27 cellular contexts compared by ENCODE assay signal in the genomic region with DNA sequence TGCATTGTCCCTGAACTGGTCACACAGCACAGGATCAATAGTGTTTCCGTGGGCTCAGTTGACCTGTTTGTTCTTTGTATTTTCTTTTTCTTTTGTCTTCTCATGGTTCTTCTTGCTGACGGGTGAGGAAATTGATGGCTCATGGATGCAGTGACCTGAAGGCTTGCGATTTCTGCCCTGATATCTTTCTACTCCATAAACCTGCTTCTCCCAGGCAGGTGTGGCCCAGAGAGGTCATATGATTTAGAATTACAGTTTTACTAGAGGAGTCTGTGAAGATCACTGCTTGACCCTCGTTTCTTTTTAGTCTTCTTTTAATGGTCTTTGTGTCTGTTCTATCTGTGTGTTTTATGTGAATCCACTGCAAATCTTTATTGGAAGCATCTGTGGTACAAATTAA.
DNase-seq lines count a peak whose midpoint lies in the region; ATAC-seq and TF ChIP-seq lines count a peak whose summit lies in the region.
"Had no signal": no experiment of that assay in that cellular context is flagged by ENCODE, and none has a peak within 500 bp of the region (broad histone marks: within the 10 kb centered on the region; RNA-seq: fewer than 3 reads in every experiment).

No MANE protein-coding gene starts in this region.

- no peaks in the 10 kb centered on the region for H3K27me3 Mint-ChIP-seq in activated naive CD8-positive, alpha-beta T cell treated with anti-CD3 and anti-CD28 coated beads, Interleukin-2, amount 10 ng/mL, durations not matched to agents 7 days and 5 days
- H3K27me3 Mint-ChIP-seq in activated naive CD8-positive, alpha-beta T cell treated with anti-CD3 and anti-CD28 coated beads, Interleukin-2, amount 50 U/mL, for 24 hours, result no peaks in the 10 kb centered on the region
- H3K27me3 Mint-ChIP-seq in T-cell, result no peaks in the 10 kb centered on the region

- TF ChIP-seq CTCF in mucosa of descending colon (IDR thresholded peaks at IDR 0.05), result no peak

- H3K36me3 Mint-ChIP-seq in activated naive CD8-positive, alpha-beta T cell treated with anti-CD3 and anti-CD28 coated beads, Interleukin-2, amount 10 ng/mL, durations not matched to agents 7 days and 5 days, result peaks cover 36% of the 10 kb centered on the region
- peaks cover 3% of the 10 kb centered on the region for H3K36me3 Mint-ChIP-seq in activated naive CD8-positive, alpha-beta T cell treated with anti-CD3 and anti-CD28 coated beads, Interleukin-2, amount 50 U/mL, for 24 hours (ENCODE audit: low read depth)
- H3K36me3 Mint-ChIP-seq in T-cell, result peaks cover 5% of the 10 kb centered on the region

- H3K9me3 Mint-ChIP-seq in activated naive CD8-positive, alpha-beta T cell treated with anti-CD3 and anti-CD28 coated beads, Interleukin-2, amount 10 ng/mL, durations not matched to agents 7 days and 5 days, result peaks cover 11% of the 10 kb centered on the region
- H3K9me3 Mint-ChIP-seq in activated naive CD8-positive, alpha-beta T cell treated with anti-CD3 and anti-CD28 coated beads, Interleukin-2, amount 50 U/mL, for 24 hours, result no peaks in the 10 kb centered on the region
- peaks cover 0 to 8% (median 5%) of the 10 kb centered on the region in 3 donors for H3K9me3 Mint-ChIP-seq in T-cell

- no peaks in the 10 kb centered on the region for H3K36me3 ChIP-seq in mucosa of descending colon (ENCODE audit: low read depth)
- H3K36me3 ChIP-seq: upper lobe of left lung, WERI-Rb-1 had no signal

- intact Hi-C loops in mucosa of descending colon (cut with DNase I, micrococcal nuclease), result no loop called here

- H3K4me3 Mint-ChIP-seq in activated naive CD8-positive, alpha-beta T cell treated with anti-CD3 and anti-CD28 coated beads, Interleukin-2, amount 10 ng/mL, durations not matched to agents 7 days and 5 days, result peak overlapping the region; percentile 23
- H3K4me3 Mint-ChIP-seq in activated naive CD8-positive, alpha-beta T cell treated with anti-CD3 and anti-CD28 coated beads, Interleukin-2, amount 50 U/mL, for 24 hours, result no peak overlapping the region
- H3K4me3 Mint-ChIP-seq in T-cell, result peak overlapping the region in 2 of 3 donors; percentile 29 to 38
- H3K4me3 Mint-ChIP-seq: neural crest cell had no signal

- H3K27ac Mint-ChIP-seq in activated naive CD8-positive, alpha-beta T cell treated with anti-CD3 and anti-CD28 coated beads, Interleukin-2, amount 10 ng/mL, durations not matched to agents 7 days and 5 days, result peak overlapping the region; percentile 89
- no peak overlapping the region for H3K27ac Mint-ChIP-seq in activated naive CD8-positive, alpha-beta T cell treated with anti-CD3 and anti-CD28 coated beads, Interleukin-2, amount 50 U/mL, for 24 hours
- H3K27ac Mint-ChIP-seq in T-cell, result peak overlapping the region; percentile 70 to 94

- DNase-seq in activated naive CD8-positive, alpha-beta T cell treated with anti-CD3 and anti-CD28 coated beads, Interleukin-2, amount 10 ng/mL, durations not matched to agents 7 days and 5 days, result no peak
- DNase-seq in activated naive CD8-positive, alpha-beta T cell treated with anti-CD3 and anti-CD28 coated beads, Interleukin-2, amount 50 U/mL, for 24 hours, result no peak
- DNase-seq in T-cell (no peak), mucosa of descending colon (no peak), NCI-H69 (lab: John Stamatoyannopoulos, UW) (no peak), NCI-H2227 treated with DMSO at 0.1 percent for 48 hours (lab: John Stamatoyannopoulos, UW) (no peak), SW 1271 (lab: John Stamatoyannopoulos, UW) (no peak)
- DNase-seq: activated CD4-positive, alpha-beta T cell treated with anti-CD3 and anti-CD28 coated beads, Interleukin-2, amount 50 U/mL, for 4 hours; activated gamma-delta T cell; amygdala; effector memory CD4-positive, alpha-beta T cell; EL; erythroblast; glutamatergic neuron; GM23248; islet precursor cell; midbrain; NCI-H2081 treated with DMSO at 0.1 percent for 48 hours; NCI-H446; NCI-H82; SK-N-SH; stimulated activated CD4-positive, alpha-beta T cell treated with anti-CD3 and anti-CD28 coated beads, Interleukin-2, amount 100 ng/mL, for 48 hours; T-helper 9 cell; upper lobe of left lung; WERI-Rb-1 had no signal

- no peak for ATAC-seq in activated naive CD8-positive, alpha-beta T cell treated with anti-CD3 and anti-CD28 coated beads, Interleukin-2, amount 10 ng/mL, durations not matched to agents 7 days and 5 days (ENCODE audit: low read depth)
- ATAC-seq in activated naive CD8-positive, alpha-beta T cell treated with anti-CD3 and anti-CD28 coated beads, Interleukin-2, amount 50 U/mL, for 24 hours, result no peak
- no peak for ATAC-seq in T-cell (replicated peaks in 1 of 4)
- ATAC-seq in mucosa of descending colon, result peak; percentile 51

- CTCF ChIA-PET in T-cell (lab: Charles Lee), result no interaction called here

- no peak overlapping the region for H3K4me3 ChIP-seq in mucosa of descending colon
- H3K4me3 ChIP-seq: GM23248, upper lobe of left lung had no signal

- POLR2A ChIA-PET in activated naive CD8-positive, alpha-beta T cell treated with anti-CD3 and anti-CD28 coated beads, Interleukin-2, amount 10 ng/mL, durations not matched to agents 7 days and 5 days (lab: Charles Lee), result interaction anchor here (0.7 to 2.4 kb wide), 3 partner anchors 18 to 195 kb away, joined by 5 to 14 read pairs (median 5); partner anchors contain the start of gene KLF6
- POLR2A ChIA-PET in T-cell (lab: Charles Lee), result interaction anchor here in 1 of 2 donors (0.6 to 1.1 kb wide), 2 partner anchors 205 to 320 kb away, joined by 3 read pairs; no protein-coding TSS in a partner anchor

- peaks cover 24% of the 10 kb centered on the region for H3K4me1 ChIP-seq in mucosa of descending colon (ENCODE audit: low read depth)
- H3K4me1 ChIP-seq: parathyroid adenoma, upper lobe of left lung had no signal

- H3K9me3 ChIP-seq in mucosa of descending colon, result no peaks in the 10 kb centered on the region
- H3K9me3 ChIP-seq: SK-N-SH had no signal

- peaks cover 34% of the 10 kb centered on the region for H3K4me1 Mint-ChIP-seq in activated naive CD8-positive, alpha-beta T cell treated with anti-CD3 and anti-CD28 coated beads, Interleukin-2, amount 10 ng/mL, durations not matched to agents 7 days and 5 days
- H3K4me1 Mint-ChIP-seq in activated naive CD8-positive, alpha-beta T cell treated with anti-CD3 and anti-CD28 coated beads, Interleukin-2, amount 50 U/mL, for 24 hours, result peaks cover 32% of the 10 kb centered on the region
- H3K4me1 Mint-ChIP-seq in T-cell, result peaks cover 0 to 6% (median 2%) of the 10 kb centered on the region in 3 donors
